ENCODE assay signal across 1 cellular context in genomic region chr10:58322072-58322834, GRCh38.
TF ChIP-seq lines count a peak whose summit lies in the region.

No MANE protein-coding gene starts in this region.

TF ChIP-seq in HepG2, 621 proteins besides CTCF, POLR2A, EP300 and RAD21 (continued from another document and continues in another):
- TF ChIP-seq ARID3A (IDR thresholded peaks at IDR 0.05; ENCODE audit: low read depth, low read length) = peak; percentile 36; the same call in 1 of the 2 replicates
- TF ChIP-seq ZNF260 (CRISPR knock-in tag; IDR thresholded peaks at IDR 0.05; ENCODE audit: borderline replicate concordance, low read depth) = no peak
- 0 out of 2 replicates have a peak, but pooled peaks have one; percentile 22 for TF ChIP-seq ZMYM2 (CRISPR knock-in tag; IDR thresholded peaks at IDR 0.05)
- no peak for TF ChIP-seq POLR2AphosphoS5 (IDR thresholded peaks at IDR 0.05; ENCODE audit: low read depth, low read length)
- 0 out of 2 replicates have a peak, but pooled peaks have one; percentile 23 for TF ChIP-seq DPF2 (CRISPR knock-in tag; IDR thresholded peaks at IDR 0.05; ENCODE audit: borderline replicate concordance, low read depth)
- TF ChIP-seq IRF1 (CRISPR knock-in tag; IDR thresholded peaks at IDR 0.05; ENCODE audit: low read depth) = no peak
- peak; percentile 27; the same call in 1 of the 2 replicates for TF ChIP-seq KDM6A (CRISPR knock-in tag; IDR thresholded peaks at IDR 0.05; ENCODE audit: low read depth)
- TF ChIP-seq SIX4 (CRISPR knock-in tag; IDR thresholded peaks at IDR 0.05) = peak; percentile 93
- TF ChIP-seq PAXIP1 (CRISPR knock-in tag; conservative IDR thresholded peaks at IDR 0.05) = peak; percentile 61
- peak; percentile 60; the same call in 1 of the 2 replicates for TF ChIP-seq HNF4G (IDR thresholded peaks at IDR 0.05; ENCODE audit: borderline replicate concordance, low read depth, low read length)
- TF ChIP-seq HNF4G (CRISPR knock-in tag; IDR thresholded peaks at IDR 0.05; ENCODE audit: borderline replicate concordance, low read depth) = 0 out of 2 replicates have a peak, but pooled peaks have one; percentile 33
- peak; percentile 64 for TF ChIP-seq ELF1 (CRISPR knock-in tag; IDR thresholded peaks at IDR 0.05)
- no peak for TF ChIP-seq ZBTB46 (CRISPR knock-in tag; IDR thresholded peaks at IDR 0.05; ENCODE audit: borderline replicate concordance)
- TF ChIP-seq BATF2 (CRISPR knock-in tag; IDR thresholded peaks at IDR 0.05) = no peak
- no peak for TF ChIP-seq ZNF616 (CRISPR knock-in tag; IDR thresholded peaks at IDR 0.05; ENCODE audit: low read depth)
- 0 out of 2 replicates have a peak, but pooled peaks have one; percentile 31 for TF ChIP-seq ZNF792 (CRISPR knock-in tag; IDR thresholded peaks at IDR 0.05)
- TF ChIP-seq ZNF235 (CRISPR knock-in tag; IDR thresholded peaks at IDR 0.05; ENCODE audit: borderline replicate concordance) = no peak
- TF ChIP-seq ZNF264 (CRISPR knock-in tag; IDR thresholded peaks at IDR 0.05) = no peak
- peak; percentile 67; the same call in 1 of the 2 replicates for TF ChIP-seq HNF4A (CRISPR knock-in tag; IDR thresholded peaks at IDR 0.05)
- TF ChIP-seq SOX6 (IDR thresholded peaks at IDR 0.05) = no peak
- peak; percentile 72; the same call in 1 of the 2 replicates for TF ChIP-seq SOX6 (CRISPR knock-in tag; IDR thresholded peaks at IDR 0.05)
- no peak for TF ChIP-seq ZNF337 (CRISPR knock-in tag; IDR thresholded peaks at IDR 0.05; ENCODE audit: borderline replicate concordance, low read depth)
- TF ChIP-seq THRA (CRISPR knock-in tag; IDR thresholded peaks at IDR 0.05; ENCODE audit: borderline replicate concordance) = peak; percentile 93; the same call in 1 of the 2 replicates
- TF ChIP-seq IKZF5 (CRISPR knock-in tag; IDR thresholded peaks at IDR 0.05) = 0 out of 2 replicates have a peak, but pooled peaks have one; percentile 16
- peak; percentile 59; the same call in 1 of the 2 replicates for TF ChIP-seq KAT8 (CRISPR knock-in tag; IDR thresholded peaks at IDR 0.05)
- TF ChIP-seq ZNF713 (CRISPR knock-in tag; IDR thresholded peaks at IDR 0.05) = no peak
- peak; percentile 60 for TF ChIP-seq THAP11 (CRISPR knock-in tag; IDR thresholded peaks at IDR 0.05)
- no peak for TF ChIP-seq ZNF501 (CRISPR knock-in tag; IDR thresholded peaks at IDR 0.05)
- TF ChIP-seq RARA (CRISPR knock-in tag; IDR thresholded peaks at IDR 0.05) = peak; percentile 74
- TF ChIP-seq ZNF614 (CRISPR knock-in tag; IDR thresholded peaks at IDR 0.05; ENCODE audit: borderline replicate concordance) = 0 out of 2 replicates have a peak, but pooled peaks have one; percentile 23
- no peak for TF ChIP-seq CERS6 (CRISPR knock-in tag; IDR thresholded peaks at IDR 0.05)
- TF ChIP-seq AHDC1 (CRISPR knock-in tag; IDR thresholded peaks at IDR 0.05; ENCODE audit: borderline replicate concordance) = no peak
- peak; percentile 52; the same call in 1 of the 2 replicates for TF ChIP-seq DMAP1 (CRISPR knock-in tag; IDR thresholded peaks at IDR 0.05)
- TF ChIP-seq ATF2 (CRISPR knock-in tag; IDR thresholded peaks at IDR 0.05) = no peak
- no peak for TF ChIP-seq SETDB1 (CRISPR knock-in tag; IDR thresholded peaks at IDR 0.05; ENCODE audit: borderline replicate concordance)
- no peak for TF ChIP-seq MLX (CRISPR knock-in tag; IDR thresholded peaks at IDR 0.05)
- TF ChIP-seq EZH2 (conservative IDR thresholded peaks at IDR 0.05; ENCODE audit: low read depth, low read length) = no peak
- no peak for TF ChIP-seq ARID2 (CRISPR knock-in tag; IDR thresholded peaks at IDR 0.05; ENCODE audit: borderline replicate concordance)
